In the genomic region with DNA sequence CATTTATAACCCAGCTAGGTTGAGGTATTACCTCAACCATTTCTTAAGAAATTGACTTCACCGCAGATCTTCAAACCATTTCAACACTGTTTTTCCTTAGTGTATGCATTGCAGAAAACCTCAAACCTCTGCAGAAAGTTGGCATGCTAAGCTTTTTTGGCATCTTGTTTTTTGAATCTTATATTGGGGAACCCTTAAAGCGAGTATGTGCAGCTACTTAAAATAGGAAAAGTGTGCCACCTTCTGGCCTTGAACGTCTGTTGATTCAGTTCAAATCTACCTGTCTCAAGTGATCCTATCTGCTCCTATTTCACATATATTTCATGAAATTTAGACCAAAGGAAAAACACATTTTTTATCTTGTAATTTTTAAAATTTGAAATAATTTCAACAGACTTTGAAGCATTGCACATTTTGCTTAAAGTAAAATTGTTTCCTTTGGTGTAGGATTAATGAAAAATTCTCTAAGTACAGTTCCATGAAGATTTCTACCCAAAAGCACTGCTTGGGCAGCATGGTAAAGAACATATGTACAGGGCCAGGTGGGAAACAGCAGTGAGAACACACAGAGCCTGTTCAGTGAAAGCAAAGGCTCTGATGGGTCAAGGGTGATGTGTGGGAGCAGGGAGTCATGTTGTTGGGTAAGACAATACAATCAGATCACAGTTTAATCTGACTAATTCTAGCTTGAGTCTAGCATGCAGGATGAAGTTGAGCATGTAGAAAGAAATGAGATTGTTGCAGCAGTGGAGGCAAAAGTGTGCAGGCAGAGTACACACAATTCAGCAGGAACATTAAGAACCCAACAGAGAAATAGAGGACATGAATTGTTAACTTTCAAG, we compare ENCODE assay signal across 8 cellular contexts. TPM values are rescaled to one million over a fixed set of nuclear protein-coding genes. Genes with fewer than 3 reads are reported as not detected.
DNase-seq lines count a peak whose midpoint lies in the region; ATAC-seq, FAIRE-seq and TF ChIP-seq lines count a peak whose summit lies in the region.

No MANE protein-coding gene starts in this region.

- TF ChIP-seq CTCF in H9 (conservative IDR thresholded peaks at IDR 0.05): peak; percentile 72
- TF ChIP-seq CTCF in mesothelial cell of epicardium (IDR thresholded peaks at IDR 0.05; ENCODE audit: unreplicated experiment): peak; percentile 39
- TF ChIP-seq CTCF in tibial artery (IDR thresholded peaks at IDR 0.05): peak; percentile 60 to 85

- H3K4me2 ChIP-seq in H9 (ENCODE audit: insufficient read depth, insufficient read length, low read length): no peak overlapping the region

- no peaks in the 10 kb centered on the region for H3K79me2 ChIP-seq in H9 (ENCODE audit: insufficient read depth, low read length)

- DNase-seq in DMS53 (lab: John Stamatoyannopoulos, UW) (peak; percentile 74), H9 (no peak), NCI-H2107 treated with DMSO at 0.1 percent for 48 hours (lab: John Stamatoyannopoulos, UW; ENCODE audit: unreplicated experiment) (peak; percentile 79), mesothelial cell of epicardium (ENCODE audit: low spot score in 2 of 2, unreplicated experiment in 2 of 2) (no peak), tibial artery (peak in 1 of 2 donors; percentile 54)
- peak; percentile 41 to 52 (median 48) for DNase-seq in effector memory CD8-positive, alpha-beta T cell

- no peak overlapping the region for H2AK5ac ChIP-seq in H9 (ENCODE audit: insufficient read length, low read length)

- H3K9me3 ChIP-seq in H9 (ENCODE audit: control insufficient read depth, low read depth, low read length) (no peaks in the 10 kb centered on the region), tibial artery (no peaks in the 10 kb centered on the region)

- H3K36me3 ChIP-seq in tibial artery: peaks cover 0 to 2% (median 0%) of the 10 kb centered on the region in 3 donors

- H3K27me3 ChIP-seq in H9 (ENCODE audit: insufficient read depth, low read length) (no peaks in the 10 kb centered on the region), tibial artery (no peaks in the 10 kb centered on the region)

- H3K23me2 ChIP-seq in H9 (ENCODE audit: insufficient read length, low read depth, low read length, poor library complexity, severe bottlenecking): no peaks in the 10 kb centered on the region

- H4K20me1 ChIP-seq in H9 (ENCODE audit: control insufficient read depth, insufficient read depth, insufficient read length): no peaks in the 10 kb centered on the region

- H3K4me1 Mint-ChIP-seq in H9 (peaks cover 2 to 11% of the 10 kb centered on the region in 2 experiments), mesothelial cell of epicardium (peaks cover 5% of the 10 kb centered on the region)
- peaks cover 59 to 67% of the 10 kb centered on the region in 2 donors for H3K4me1 Mint-ChIP-seq in effector memory CD8-positive, alpha-beta T cell (ENCODE audit: low read depth in 2 of 2)

- no peak overlapping the region for H3K18ac ChIP-seq in H9 (ENCODE audit: insufficient read length, low read depth, low read length)

- no peaks in the 10 kb centered on the region for H3K9me3 Mint-ChIP-seq in H9
- H3K9me3 Mint-ChIP-seq in effector memory CD8-positive, alpha-beta T cell: peaks cover 0 to 8% of the 10 kb centered on the region in 2 donors
- H3K9me3 Mint-ChIP-seq in mesothelial cell of epicardium: no peaks in the 10 kb centered on the region

- WGBS in H9 (ENCODE audit: extremely low coverage, insufficient read length, low lambda C conversion rate): no CpG with 5 or more reads among the region's 3 CpGs

- no peak overlapping the region for H3K9ac ChIP-seq in H9 (ENCODE audit: extremely low read depth, insufficient read length, low read length)

- H3K23ac ChIP-seq in H9 (ENCODE audit: insufficient read length, low read depth, low read length): no peak overlapping the region

- no peak overlapping the region for H3K4me3 Mint-ChIP-seq in H9
- peak overlapping the region in 1 of 2 donors; percentile 30 for H3K4me3 Mint-ChIP-seq in effector memory CD8-positive, alpha-beta T cell
- no peak overlapping the region for H3K4me3 Mint-ChIP-seq in mesothelial cell of epicardium

- H3T11ph ChIP-seq in H9 (ENCODE audit: low read length): no peak overlapping the region

- H2BK5ac ChIP-seq in H9 (ENCODE audit: insufficient read length, low read length): no peak overlapping the region

- no peak overlapping the region for H2BK20ac ChIP-seq in H9 (ENCODE audit: low read depth, low read length, poor library complexity, severe bottlenecking)

- H3K56ac ChIP-seq in H9 (ENCODE audit: insufficient read length, low read depth, low read length): no peak overlapping the region

- no peak overlapping the region for H3K4me3 ChIP-seq in tibial artery

- no peak overlapping the region for H2AFZ ChIP-seq in H9 (ENCODE audit: low read length)

- peaks cover 0 to 6% (median 0%) of the 10 kb centered on the region in 3 experiments; a peak in 2 of 7 replicates for H3K36me3 Mint-ChIP-seq in H9 (ENCODE audit: insufficient read depth in 1 of 3, low read depth in 3 of 3)
- peaks cover 41% of the 10 kb centered on the region for H3K36me3 Mint-ChIP-seq in effector memory CD8-positive, alpha-beta T cell (ENCODE audit: insufficient read depth)
- no peaks in the 10 kb centered on the region for H3K36me3 Mint-ChIP-seq in mesothelial cell of epicardium

- H3K79me1 ChIP-seq in H9 (ENCODE audit: insufficient read depth, low read depth, low read length, poor library complexity, severe bottlenecking): no peaks in the 10 kb centered on the region

- H3K4me1 ChIP-seq in H9 (ENCODE audit: insufficient read depth, low read length) (no peaks in the 10 kb centered on the region), tibial artery (no peaks in the 10 kb centered on the region)

- FAIRE-seq in TTC549 (lab: Jason Lieb, UNC): peak; percentile 63

- H4K8ac ChIP-seq in H9 (replicated peaks; ENCODE audit: insufficient read length, low read depth, low read length): no peak overlapping the region

- no peak overlapping the region for H2BK120ac ChIP-seq in H9 (ENCODE audit: low read depth, low read length, poor library complexity, severe bottlenecking)

- no peak overlapping the region for H3K27ac Mint-ChIP-seq in H9
- H3K27ac Mint-ChIP-seq in effector memory CD8-positive, alpha-beta T cell: peak overlapping the region; percentile 98
- no peak overlapping the region for H3K27ac Mint-ChIP-seq in mesothelial cell of epicardium

- no peak overlapping the region for H2BK12ac ChIP-seq in H9 (ENCODE audit: insufficient read length, low read depth, low read length)

- ATAC-seq in effector memory CD8-positive, alpha-beta T cell (replicated peaks): peak; percentile 7
- no peak for ATAC-seq in HG03135 (IDR thresholded peaks at IDR 0.05; ENCODE audit: unreplicated experiment)

- H4K5ac ChIP-seq in H9 (ENCODE audit: insufficient read length, low read depth, low read length): no peak overlapping the region

- H3K4ac ChIP-seq in H9 (ENCODE audit: low read depth, low read length): no peak overlapping the region

- no peak overlapping the region for H3K14ac ChIP-seq in H9 (ENCODE audit: insufficient read depth, low read length)

- H3K27ac ChIP-seq in H9 (ENCODE audit: insufficient read length, low read depth, low read length) (no peak overlapping the region), tibial artery (no peak overlapping the region)

- H4K91ac ChIP-seq in H9 (ENCODE audit: insufficient read length, low read depth, low read length): no peak overlapping the region

- H3K27me3 Mint-ChIP-seq in H9 (ENCODE audit: low read depth): peaks cover 2% of the 10 kb centered on the region; the same call in 1 of the 2 replicates
- no peaks in the 10 kb centered on the region for H3K27me3 Mint-ChIP-seq in effector memory CD8-positive, alpha-beta T cell
- H3K27me3 Mint-ChIP-seq in mesothelial cell of epicardium (ENCODE audit: low read depth): no peaks in the 10 kb centered on the region

- H2BK15ac ChIP-seq in H9 (ENCODE audit: low read depth, low read length): no peak overlapping the region

- intact Hi-C loops in tibial artery (cut with DNase I; ENCODE audit: low total_unique reads): no loop called here

RNA-seq across cellular contexts. Expression of a gene that starts 17.2 kb away (rescaled TPM):
- total RNA-seq in H9 (2021) (6.2 and 6.6 TPM in 2 replicates), mesothelial cell of epicardium (6.7 to 8.5 TPM (median 6.7 TPM) in 3 replicates)

RNA-seq across cellular contexts. Expression of a gene that starts 48.4 kb away (rescaled TPM):
- 60.0 and 60.1 TPM in 2 replicates for total RNA-seq in H9 (2021)
- 59.0 to 62.4 TPM (median 59.6 TPM) in 3 replicates for total RNA-seq in mesothelial cell of epicardium

Comparison
In these comparisons a context has a peak if more than half of its experiments do, and no peak if none do; other contexts are left out.
1. DNase-seq: peak in DMS53 (single experiment), NCI-H2107 treated with DMSO at 0.1 percent for 48 hours (single experiment) and effector memory CD8-positive, alpha-beta T cell (3 of 3); none in H9 (single experiment) and mesothelial cell of epicardium (0 of 2).
2. H3K27ac Mint-ChIP-seq: peak in effector memory CD8-positive, alpha-beta T cell (2 of 2); none in H9 (0 of 3) and mesothelial cell of epicardium (single experiment).
3. Peak in every context shown above with its lines, with median percentiles within 50 percentile points of each other: CTCF ChIP-seq.